In genomic region chr20:36819662-36820061, GRCh38 we compare ENCODE assay signal across 11 cellular contexts. TPM values are rescaled to one million over a fixed set of nuclear protein-coding genes. Genes with fewer than 3 reads are reported as not detected.
DNase-seq lines count a peak whose midpoint lies in the region; ATAC-seq and TF ChIP-seq lines count a peak whose summit lies in the region.
"Had no signal": no experiment of that assay in that cellular context is flagged by ENCODE, and none has a peak within 500 bp of the region (broad histone marks: within the 10 kb centered on the region; RNA-seq: fewer than 3 reads in every experiment).

No MANE protein-coding gene starts in this region.

- H3K27me3 ChIP-seq in gastroesophageal sphincter (no peaks in the 10 kb centered on the region), sigmoid colon (no peaks in the 10 kb centered on the region)

- CTCF ChIA-PET in activated CD4-positive, alpha-beta memory T cell treated with anti-CD3 and anti-CD28 coated beads, Interleukin-2, amount 10 ng/mL, durations not matched to agents 7 days and 5 days (lab: Charles Lee), result interaction anchor here (0.6 to 1.6 kb wide), 3 partner anchors 11 to 53 kb away, joined by 3 to 11 read pairs (median 3); no protein-coding TSS in a partner anchor

- no peak for TF ChIP-seq EP300 in gastroesophageal sphincter (IDR thresholded peaks at IDR 0.05)
- no peak for TF ChIP-seq EP300 in sigmoid colon (IDR thresholded peaks at IDR 0.05)

- POLR2A ChIA-PET in activated CD4-positive, alpha-beta memory T cell treated with anti-CD3 and anti-CD28 coated beads, Interleukin-2, amount 10 ng/mL, durations not matched to agents 7 days and 5 days (lab: Charles Lee), result interaction anchor here (1.0 kb wide), 1 partner anchor 46 kb away, joined by 3 read pairs; the partner anchor contains the start of gene DSN1

- H3K27ac ChIP-seq in gastroesophageal sphincter (peak overlapping the region; percentile 20 to 81 (median 68)), sigmoid colon (peak overlapping the region; percentile 53 to 79 (median 75))

- no peaks in the 10 kb centered on the region for H3K9me3 Mint-ChIP-seq in HFFc6
- no peaks in the 10 kb centered on the region for H3K9me3 Mint-ChIP-seq in activated CD4-positive, alpha-beta memory T cell treated with anti-CD3 and anti-CD28 coated beads, Interleukin-2, amount 10 ng/mL, durations not matched to agents 7 days and 5 days
- H3K9me3 Mint-ChIP-seq in activated naive CD4-positive, alpha-beta T cell treated with anti-CD3 and anti-CD28 coated beads, Interleukin-2, amount 50 U/mL, for 72 hours, result no peaks in the 10 kb centered on the region
- H3K9me3 Mint-ChIP-seq: activated T-cell treated with anti-CD3 and anti-CD28 coated beads, Interleukin-2, amount 50 U/mL, for 72 hours had no signal

- H3K9me3 ChIP-seq in gastroesophageal sphincter, result no peaks in the 10 kb centered on the region
- no peaks in the 10 kb centered on the region for H3K9me3 ChIP-seq in sigmoid colon

- intact Hi-C loops in sigmoid colon (cut with DNase I), result loop anchor here (10.0 kb wide), 2 partner anchors 45 kb away; partner anchors contain the start of gene DSN1

- H3K36me3 Mint-ChIP-seq in HFFc6 (ENCODE audit: low read depth), result peaks cover 39% of the 10 kb centered on the region
- H3K36me3 Mint-ChIP-seq in activated CD4-positive, alpha-beta memory T cell treated with anti-CD3 and anti-CD28 coated beads, Interleukin-2, amount 10 ng/mL, durations not matched to agents 7 days and 5 days (ENCODE audit: low read depth), result no peaks in the 10 kb centered on the region
- H3K36me3 Mint-ChIP-seq in activated naive CD4-positive, alpha-beta T cell treated with anti-CD3 and anti-CD28 coated beads, Interleukin-2, amount 50 U/mL, for 72 hours, result no peaks in the 10 kb centered on the region

- no peak for ATAC-seq in gastroesophageal sphincter
- no peak for ATAC-seq in activated naive CD4-positive, alpha-beta T cell treated with anti-CD3 and anti-CD28 coated beads, Interleukin-2, amount 50 U/mL, for 72 hours
- no peak for ATAC-seq in HG02678 (IDR thresholded peaks at IDR 0.05; ENCODE audit: unreplicated experiment)
- ATAC-seq: activated T-cell treated with anti-CD3 and anti-CD28 coated beads, Interleukin-2, amount 50 U/mL, for 72 hours had no signal

- H3K4me3 ChIP-seq in gastroesophageal sphincter (no peak overlapping the region), sigmoid colon (no peak overlapping the region)

- TF ChIP-seq POLR2A in gastroesophageal sphincter (IDR thresholded peaks at IDR 0.05), result no peak
- TF ChIP-seq POLR2A in sigmoid colon (IDR thresholded peaks at IDR 0.05), result no peak

- H3K27ac Mint-ChIP-seq in HFFc6, result peak overlapping the region; percentile 40; the same call in 1 of the 2 replicates
- H3K27ac Mint-ChIP-seq in activated CD4-positive, alpha-beta memory T cell treated with anti-CD3 and anti-CD28 coated beads, Interleukin-2, amount 10 ng/mL, durations not matched to agents 7 days and 5 days, result no peak overlapping the region
- peak overlapping the region in 1 of 2 donors; percentile 26 for H3K27ac Mint-ChIP-seq in activated naive CD4-positive, alpha-beta T cell treated with anti-CD3 and anti-CD28 coated beads, Interleukin-2, amount 50 U/mL, for 72 hours
- H3K27ac Mint-ChIP-seq: activated T-cell treated with anti-CD3 and anti-CD28 coated beads, Interleukin-2, amount 50 U/mL, for 72 hours had no signal

- H3K4me1 ChIP-seq in gastroesophageal sphincter (peaks cover 0 to 60% (median 22%) of the 10 kb centered on the region in 3 donors), sigmoid colon (peaks cover 0 to 49% (median 39%) of the 10 kb centered on the region in 4 donors)

- WGBS in gastroesophageal sphincter (ENCODE audit: low coverage in 1 of 2), 2 donors, result 44 to 49% methylated on average over 5 of the region's 5 CpGs
- WGBS in sigmoid colon, 2 donors, result 69 to 72% methylated on average over 5 of the region's 5 CpGs

- H3K4me1 Mint-ChIP-seq in HFFc6 (ENCODE audit: low read depth), result peaks cover 29% of the 10 kb centered on the region
- no peaks in the 10 kb centered on the region for H3K4me1 Mint-ChIP-seq in activated CD4-positive, alpha-beta memory T cell treated with anti-CD3 and anti-CD28 coated beads, Interleukin-2, amount 10 ng/mL, durations not matched to agents 7 days and 5 days

- H3K4me3 Mint-ChIP-seq in HFFc6, result no peak overlapping the region
- H3K4me3 Mint-ChIP-seq in activated CD4-positive, alpha-beta memory T cell treated with anti-CD3 and anti-CD28 coated beads, Interleukin-2, amount 10 ng/mL, durations not matched to agents 7 days and 5 days, result no peak overlapping the region
- H3K4me3 Mint-ChIP-seq: activated T-cell treated with anti-CD3 and anti-CD28 coated beads, Interleukin-2, amount 50 U/mL, for 72 hours had no signal

- TF ChIP-seq CTCF in HFFc6 (IDR thresholded peaks at IDR 0.05) (no peak), gastroesophageal sphincter (IDR thresholded peaks at IDR 0.05) (no peak), sigmoid colon (IDR thresholded peaks at IDR 0.05) (no peak)

- H3K27me3 Mint-ChIP-seq in HFFc6 (ENCODE audit: insufficient read depth), result no peaks in the 10 kb centered on the region; the same call in 1 of the 2 replicates
- H3K27me3 Mint-ChIP-seq in activated CD4-positive, alpha-beta memory T cell treated with anti-CD3 and anti-CD28 coated beads, Interleukin-2, amount 10 ng/mL, durations not matched to agents 7 days and 5 days, result peaks cover 7% of the 10 kb centered on the region

- no peak for DNase-seq in HFFc6
- DNase-seq in NCI-H345 (lab: John Stamatoyannopoulos, UW), result peak; percentile 22
- no peak for DNase-seq in sigmoid colon
- no peak for DNase-seq in activated CD4-positive, alpha-beta memory T cell treated with anti-CD3 and anti-CD28 coated beads, Interleukin-2, amount 10 ng/mL, durations not matched to agents 7 days and 5 days
- no peak for DNase-seq in activated naive CD4-positive, alpha-beta T cell treated with anti-CD3 and anti-CD28 coated beads, Interleukin-2, amount 50 U/mL, for 72 hours (ENCODE audit: low spot score in 2 of 2)
- no peak for DNase-seq in LoVo (ENCODE audit: low spot score)
- DNase-seq: activated T-cell treated with anti-CD3 and anti-CD28 coated beads, Interleukin-2, amount 50 U/mL, for 72 hours; stimulated activated CD8-positive, alpha-beta memory T cell treated with anti-CD3 and anti-CD28 coated beads, Interleukin-4, amount 100 ng/mL, for 48 hours had no signal

- H3K36me3 ChIP-seq in gastroesophageal sphincter (peaks cover 0 to 44% of the 10 kb centered on the region in 2 donors), sigmoid colon (peaks cover 9 to 42% (median 20%) of the 10 kb centered on the region in 4 donors)

RNA-seq across cellular contexts. Expression of gene DSN1, which starts 46.1 kb away (rescaled TPM):
- 10 to 100 TPM in 5 of 6 experiments, 1 to 10 TPM in 1; 8.6 to 15.7 (median 14.0) TPM for total RNA-seq in HFFc6 (2021; fragmentation: NEBNext Ultra II Directional; extraction: Animal tissue kit (Norgen Biotek cat#: 25700))
- total RNA-seq in gastroesophageal sphincter (1 to 10 TPM; 5.1 to 8.1 (median 6.0) TPM), sigmoid colon (1 to 10 TPM; 4.4 to 6.4 (median 5.5) TPM)
- 10 to 100 TPM in 2 of 3 donors, 1 to 10 TPM in 1; 7.8 to 11.7 (median 11.6) TPM for polyA plus RNA-seq in sigmoid colon
- total RNA-seq in activated CD4-positive, alpha-beta memory T cell treated with anti-CD3 and anti-CD28 coated beads, Interleukin-2, amount 10 ng/mL, durations not matched to agents 7 days and 5 days, result 10 to 100 TPM; 31.9 to 32.0 TPM
- 10 to 100 TPM; 29.3 to 37.8 TPM for total RNA-seq in activated naive CD4-positive, alpha-beta T cell treated with anti-CD3 and anti-CD28 coated beads, Interleukin-2, amount 50 U/mL, for 72 hours

RNA-seq across cellular contexts. Expression of gene TLDC2, which starts 56.3 kb away (rescaled TPM):
- under 1 TPM; 0.17 to 0.55 (median 0.39) TPM for total RNA-seq in HFFc6 (2021; fragmentation: NEBNext Ultra II Directional; extraction: Animal tissue kit (Norgen Biotek cat#: 25700))
- total RNA-seq in gastroesophageal sphincter, result 1 to 10 TPM in 1 of 4 donors, under 1 TPM in 2, not detected in 1; 0.27 to 3.7 (median 0.27) TPM
- total RNA-seq in sigmoid colon, result under 1 TPM in 1 of 4 donors, not detected in 3; 0.36 TPM
- polyA plus RNA-seq in sigmoid colon, result 10 to 100 TPM; 14.6 to 25.8 (median 24.3) TPM
- total RNA-seq in activated CD4-positive, alpha-beta memory T cell treated with anti-CD3 and anti-CD28 coated beads, Interleukin-2, amount 10 ng/mL, durations not matched to agents 7 days and 5 days, result not detected
- not detected for total RNA-seq in activated naive CD4-positive, alpha-beta T cell treated with anti-CD3 and anti-CD28 coated beads, Interleukin-2, amount 50 U/mL, for 72 hours
- total RNA-seq: activated T-cell treated with anti-CD3 and anti-CD28 coated beads, Interleukin-2, amount 50 U/mL, for 72 hours; chondrocyte had no signal
